11 cellular contexts compared by ENCODE assay signal in the genomic region with DNA sequence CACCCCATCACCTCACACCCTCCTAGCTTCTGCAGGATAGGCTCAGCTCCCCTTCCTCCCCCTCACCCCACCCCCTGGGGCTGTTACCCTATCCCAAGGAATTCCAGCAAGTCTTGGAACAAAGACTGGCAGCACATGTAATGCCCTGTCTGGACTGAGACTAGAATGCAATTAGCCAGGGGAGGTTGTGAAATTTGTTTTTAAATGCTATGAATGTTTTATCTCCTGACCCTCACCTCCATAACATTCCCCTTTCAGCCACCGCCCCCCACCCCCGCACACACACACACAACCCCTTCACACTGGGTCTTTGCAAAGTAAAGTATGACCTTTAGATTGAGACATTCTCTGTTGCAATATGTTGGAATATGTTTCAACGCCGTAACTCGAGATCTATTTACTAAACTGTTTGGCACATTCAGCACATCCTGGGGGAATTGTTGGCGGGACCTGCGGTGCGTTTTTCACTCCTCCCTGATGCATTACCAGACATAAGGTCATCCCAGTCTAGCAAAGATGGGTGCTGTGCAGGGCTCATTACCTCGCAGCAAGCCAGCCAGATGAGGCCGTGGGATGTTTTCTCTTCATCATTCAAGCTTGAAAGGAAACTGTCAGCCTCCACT.
DNase-seq lines count a peak whose midpoint lies in the region; ATAC-seq, FAIRE-seq and TF ChIP-seq lines count a peak whose summit lies in the region.
"Had no signal": no experiment of that assay in that cellular context is flagged by ENCODE, and none has a peak within 500 bp of the region (broad histone marks: within the 10 kb centered on the region; RNA-seq: fewer than 3 reads in every experiment).

No MANE protein-coding gene starts in this region.

- no peak overlapping the region for H4K8ac ChIP-seq in IMR-90 (ENCODE audit: low read depth in 2 of 2, low read length in 2 of 2)

- H4K91ac ChIP-seq in IMR-90 (ENCODE audit: insufficient read depth, low read depth, low read length) = no peak overlapping the region

- no peak overlapping the region for H2AK9ac ChIP-seq in IMR-90 (replicated peaks; ENCODE audit: low read depth, low read length, poor library complexity)

- no peaks in the 10 kb centered on the region for H3K79me1 ChIP-seq in IMR-90 (ENCODE audit: low read depth in 1 of 2, low read length in 2 of 2)

- no peak overlapping the region for H2BK15ac ChIP-seq in IMR-90 (ENCODE audit: low read depth, low read length)

- peak overlapping the region; percentile 23 for H3K4me3 Mint-ChIP-seq in astrocyte (ENCODE audit: unreplicated experiment)
- H3K4me3 Mint-ChIP-seq: activated B cell treated with CpG ODN at 0.5 μM for 24 hours; dendritic cell treated with granulocyte-macrophage colony-stimulating factor and Interleukin-4, amounts not matched to agents 40 ng/mL and 50 ng/mL, for 4 days had no signal

- H3K27me3 ChIP-seq in IMR-90 (ENCODE audit: control insufficient read depth, insufficient read depth, low read length) (peaks cover 9% of the 10 kb centered on the region), astrocyte (ENCODE audit: insufficient read depth, low read length) (no peaks in the 10 kb centered on the region), skeletal muscle satellite cell (ENCODE audit: control insufficient read depth, insufficient read depth, low read length) (peaks cover 68% of the 10 kb centered on the region)

- H4K5ac ChIP-seq in IMR-90 (ENCODE audit: low read depth, low read length) = no peak overlapping the region; the same call in 1 of the 2 replicates

- H3K36me3 ChIP-seq in IMR-90 (ENCODE audit: control insufficient read depth, insufficient read depth, low read length) = no peaks in the 10 kb centered on the region
- H3K36me3 ChIP-seq in astrocyte (ENCODE audit: insufficient read depth, low read length) = no peaks in the 10 kb centered on the region
- H3K36me3 ChIP-seq in skeletal muscle satellite cell (ENCODE audit: insufficient read depth, low read length) = no peaks in the 10 kb centered on the region

- H3K9me1 ChIP-seq in IMR-90 (ENCODE audit: insufficient read depth, low read length) = no peaks in the 10 kb centered on the region

- in situ Hi-C loops in IMR-90 (cut with MboI; ENCODE audit: low sequenced_read_pairs) = no loop called here

- no peak overlapping the region for H3K23ac ChIP-seq in IMR-90 (ENCODE audit: low read depth, low read length)

- H3K9me3 Mint-ChIP-seq in astrocyte (ENCODE audit: unreplicated experiment) = no peaks in the 10 kb centered on the region
- H3K9me3 Mint-ChIP-seq: activated B cell treated with CpG ODN at 0.5 μM for 24 hours; dendritic cell treated with granulocyte-macrophage colony-stimulating factor and Interleukin-4, amounts not matched to agents 40 ng/mL and 50 ng/mL, for 4 days had no signal

- H3K14ac ChIP-seq in IMR-90 (replicated peaks; ENCODE audit: low read depth, low read length) = no peak overlapping the region

- no peaks in the 10 kb centered on the region for H3K27me3 Mint-ChIP-seq in astrocyte (ENCODE audit: low read depth, unreplicated experiment)

- no peak overlapping the region for H3K56ac ChIP-seq in IMR-90 (ENCODE audit: extremely low read depth, insufficient read depth, low read length)

- CTCF ChIA-PET in IMR-90 (lab: Yijun Ruan, JAX) = interaction anchor here (0.5 kb wide), 1 partner anchor 26 kb away, joined by 3 read pairs; no protein-coding TSS in a partner anchor

- H3K36me3 Mint-ChIP-seq in astrocyte (ENCODE audit: low read depth, unreplicated experiment) = no peaks in the 10 kb centered on the region

- H3K9me3 ChIP-seq in IMR-90 (ENCODE audit: control insufficient read depth, insufficient read depth, low read length) (no peaks in the 10 kb centered on the region), astrocyte (ENCODE audit: insufficient read depth, low read depth, low read length) (no peaks in the 10 kb centered on the region), skeletal muscle satellite cell (replicated peaks; ENCODE audit: low read length) (no peaks in the 10 kb centered on the region)

- no peak for TF ChIP-seq CTCF in IMR-90 (conservative IDR thresholded peaks at IDR 0.05; ENCODE audit: low read depth, low read length)
- TF ChIP-seq CTCF in astrocyte (IDR thresholded peaks at IDR 0.05; ENCODE audit: insufficient read depth, low read depth, low read length) = no peak

- no peak for TF ChIP-seq RAD21 in IMR-90 (IDR thresholded peaks at IDR 0.05; ENCODE audit: low read length)

- H3K9ac ChIP-seq in IMR-90 (ENCODE audit: low read depth, low read length) = no peak overlapping the region
- H3K9ac ChIP-seq in astrocyte (ENCODE audit: low read length) = no peak overlapping the region
- H3K9ac ChIP-seq in skeletal muscle satellite cell (ENCODE audit: low read depth, low read length) = no peak overlapping the region

- H3K27ac ChIP-seq in IMR-90 (ENCODE audit: insufficient read depth, low read length) (peak overlapping the region; percentile 44; the same call in 1 of the 2 replicates), astrocyte (ENCODE audit: low read depth, low read length) (no peak overlapping the region)

- H2BK5ac ChIP-seq in IMR-90 (ENCODE audit: low read depth, low read length, poor library complexity, severe bottlenecking) = no peak overlapping the region

- H4K20me1 ChIP-seq in IMR-90 (ENCODE audit: insufficient read depth, low read length) (no peaks in the 10 kb centered on the region), astrocyte (ENCODE audit: insufficient read depth, low read length) (no peaks in the 10 kb centered on the region)

- no peak overlapping the region; the same call in 1 of the 2 replicates for H3K4me2 ChIP-seq in IMR-90 (ENCODE audit: low read depth, low read length)
- H3K4me2 ChIP-seq in astrocyte (ENCODE audit: low read length) = peak overlapping the region; percentile 22
- peak overlapping the region; percentile 27 for H3K4me2 ChIP-seq in skeletal muscle satellite cell (ENCODE audit: low read length)

- H3K4me1 ChIP-seq in IMR-90 (ENCODE audit: control insufficient read depth, insufficient read depth, low read length) (peaks cover 7% of the 10 kb centered on the region; the same call in 1 of the 2 replicates), astrocyte (ENCODE audit: insufficient read depth, low read length) (no peaks in the 10 kb centered on the region), skeletal muscle satellite cell (ENCODE audit: control insufficient read depth, insufficient read depth, low read length) (peaks cover 9% of the 10 kb centered on the region)

- no peak overlapping the region for H2AK5ac ChIP-seq in IMR-90 (ENCODE audit: low read depth, low read length)

- H3K4ac ChIP-seq in IMR-90 (ENCODE audit: low read depth, low read length) = no peak overlapping the region

- WGBS in IMR-90 (ENCODE audit: extremely low coverage in 2 of 2, insufficient read length in 1 of 2), 2 experiments = no CpG with 5 or more reads among the region's 10 CpGs

- peak overlapping the region; percentile 50; the same call in 1 of the 2 replicates for H3K18ac ChIP-seq in IMR-90 (ENCODE audit: low read depth, low read length)

- dilution Hi-C loops in IMR-90 (cut with HindIII; ENCODE audit: low sequenced_read_pairs, unreplicated experiment) = no loop called here

- no peak for FAIRE-seq in astrocyte (lab: Jason Lieb, UNC)
- FAIRE-seq in islet of Langerhans (lab: Jason Lieb, UNC) = peak; percentile 97

- H2AFZ ChIP-seq in IMR-90 (replicated peaks; ENCODE audit: low read length, poor library complexity) (no peak overlapping the region), astrocyte (ENCODE audit: low read depth, low read length) (no peak overlapping the region)

- POLR2A ChIA-PET in IMR-90 (lab: Charles Lee; ENCODE audit: unreplicated experiment) = no interaction called here

- ATAC-seq in IMR-90 (ENCODE audit: low read depth) = peak; percentile 76

- intact Hi-C loops in IMR-90 (cut with micrococcal nuclease) = no loop called here

- DNase-seq in IMR-90 = peak; percentile 8
- peak; percentile 80 for DNase-seq in astrocyte (ENCODE audit: low read depth)
- no peak for DNase-seq in midbrain (lab: John Stamatoyannopoulos, UW)
- DNase-seq in 8988T = no peak
- DNase-seq in SIG-M5 treated with dmso at 0.1 percent for 504 hours (lab: John Stamatoyannopoulos, UW; ENCODE audit: unreplicated experiment) = no peak
- DNase-seq in EL = no peak
- DNase-seq: activated B cell treated with CpG ODN at 0.5 μM for 24 hours, nucleus accumbens had no signal

- H2BK120ac ChIP-seq in IMR-90 (ENCODE audit: low read depth, low read length) = no peak overlapping the region

- no peak overlapping the region for H2BK20ac ChIP-seq in IMR-90 (ENCODE audit: low read depth, low read length)

- H3K4me3 ChIP-seq in IMR-90 (ENCODE audit: insufficient read depth, low read depth, low read length) = no peak overlapping the region
- no peak overlapping the region for H3K4me3 ChIP-seq in astrocyte (ENCODE audit: insufficient read depth, low read depth, low read length)
- no peak overlapping the region for H3K4me3 ChIP-seq in skeletal muscle satellite cell (ENCODE audit: low read length)

- no TSS peak for BruUV-seq in IMR-90 (replicated peaks; lab: Mats Ljungman, UMichigan)

- peaks cover 14% of the 10 kb centered on the region for H3K4me1 Mint-ChIP-seq in astrocyte (ENCODE audit: low read depth, unreplicated experiment)
- H3K4me1 Mint-ChIP-seq: activated B cell treated with CpG ODN at 0.5 μM for 24 hours had no signal

- no peak for TF ChIP-seq POLR2A in IMR-90 (IDR thresholded peaks at IDR 0.05; ENCODE audit: low read depth, low read length)

- no peak overlapping the region for H3K27ac Mint-ChIP-seq in astrocyte (ENCODE audit: unreplicated experiment)
- H3K27ac Mint-ChIP-seq: activated B cell treated with CpG ODN at 0.5 μM for 24 hours; dendritic cell treated with granulocyte-macrophage colony-stimulating factor and Interleukin-4, amounts not matched to agents 40 ng/mL and 50 ng/mL, for 4 days had no signal

- no peaks in the 10 kb centered on the region for H3K79me2 ChIP-seq in astrocyte (ENCODE audit: insufficient read depth, low read length)

TF ChIP-seq in IMR-90, 13 proteins besides CTCF, POLR2A, EP300 and RAD21 (continues in another document):
- TF ChIP-seq NFE2L2 (IDR thresholded peaks at IDR 0.05; ENCODE audit: low read depth, low read length) (no peak), SMC3 (IDR thresholded peaks at IDR 0.05; ENCODE audit: low read depth, low read length) (no peak), FOS (IDR thresholded peaks at IDR 0.05; ENCODE audit: low read depth, low read length) (no peak), RFX5 (IDR thresholded peaks at IDR 0.05; ENCODE audit: low read depth, low read length) (no peak), CEBPB (IDR thresholded peaks at IDR 0.05; ENCODE audit: low read depth, low read length) (no peak), BHLHE40 (IDR thresholded peaks at IDR 0.05; ENCODE audit: low read depth, low read length) (no peak)
- TF ChIP-seq, protein P1, sequence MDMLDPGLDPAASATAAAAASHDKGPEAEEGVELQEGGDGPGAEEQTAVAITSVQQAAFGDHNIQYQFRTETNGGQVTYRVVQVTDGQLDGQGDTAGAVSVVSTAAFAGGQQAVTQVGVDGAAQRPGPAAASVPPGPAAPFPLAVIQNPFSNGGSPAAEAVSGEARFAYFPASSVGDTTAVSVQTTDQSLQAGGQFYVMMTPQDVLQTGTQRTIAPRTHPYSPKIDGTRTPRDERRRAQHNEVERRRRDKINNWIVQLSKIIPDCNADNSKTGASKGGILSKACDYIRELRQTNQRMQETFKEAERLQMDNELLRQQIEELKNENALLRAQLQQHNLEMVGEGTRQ (IDR thresholded peaks at IDR 0.05; ENCODE audit: low read depth, low read length) = no peak

Comparison
In these comparisons a context has a peak if more than half of its experiments do, and no peak if none do; other contexts are left out.
1. DNase-seq: peak in IMR-90 (single experiment) and astrocyte (single experiment); none in midbrain (single experiment), 8988T (single experiment), SIG-M5 treated with dmso at 0.1 percent for 504 hours (single experiment) and EL (single experiment).